Comparison of ENCODE assay signal across 8 cellular contexts in genomic region chr10:33010132-33011037, GRCh38. TPM values are rescaled to one million over a fixed set of nuclear protein-coding genes. Genes with fewer than 3 reads are reported as not detected.
A peak's percentile ranks its signal among the peaks of the same experiment; 100 is the strongest.
DNase-seq lines count a peak whose midpoint lies in the region; ATAC-seq and TF ChIP-seq lines count a peak whose summit lies in the region.

No MANE protein-coding gene starts in this region.

- no peaks in the 10 kb centered on the region for H3K9me3 ChIP-seq in suprapubic skin

- 14% methylated on average over 12 of the region's 12 CpGs for WGBS in suprapubic skin

- no peaks in the 10 kb centered on the region for H3K36me3 Mint-ChIP-seq in T-helper 2 cell treated with Interferon-gamma antibody and Interleukin-4, amounts not matched to agents 5 μg/mL and 100 μg/mL, for 36 hours (ENCODE audit: low read depth)

- peaks cover 4% of the 10 kb centered on the region for H3K27me3 Mint-ChIP-seq in T-helper 2 cell treated with Interferon-gamma antibody and Interleukin-4, amounts not matched to agents 5 μg/mL and 100 μg/mL, for 36 hours (ENCODE audit: low read depth)

- H3K27ac ChIP-seq in suprapubic skin = peak overlapping the region; percentile 55

- H3K27me3 ChIP-seq in H7 (ENCODE audit: control insufficient read depth, insufficient read depth, low read length) (no peaks in the 10 kb centered on the region), suprapubic skin (no peaks in the 10 kb centered on the region)

- ATAC-seq in GM21576 (IDR thresholded peaks at IDR 0.05; ENCODE audit: unreplicated experiment) (no peak), GM19397 (IDR thresholded peaks at IDR 0.05; ENCODE audit: unreplicated experiment) (no peak)

- TF ChIP-seq CTCF in foreskin fibroblast (IDR thresholded peaks at IDR 0.05; ENCODE audit: low read depth, low read length) (peak; percentile 49), suprapubic skin (IDR thresholded peaks at IDR 0.05) (peak; percentile 6 to 29)

- H3K4me1 ChIP-seq in suprapubic skin = peaks cover 39% of the 10 kb centered on the region

- no peak for TF ChIP-seq EP300 in suprapubic skin (IDR thresholded peaks at IDR 0.05)

- H3K27ac Mint-ChIP-seq in T-helper 2 cell treated with Interferon-gamma antibody and Interleukin-4, amounts not matched to agents 5 μg/mL and 100 μg/mL, for 36 hours = peak overlapping the region; percentile 71

- no peak overlapping the region for H3K4me3 ChIP-seq in H7 (ENCODE audit: insufficient read depth, low read depth, low read length)
- no peak overlapping the region for H3K4me3 ChIP-seq in foreskin fibroblast (ENCODE audit: low read depth in 1 of 2, low read length in 2 of 2)
- H3K4me3 ChIP-seq in suprapubic skin = no peak overlapping the region

- no peak for TF ChIP-seq POLR2A in suprapubic skin (IDR thresholded peaks at IDR 0.05)

- no peaks in the 10 kb centered on the region for H3K9me3 Mint-ChIP-seq in T-helper 2 cell treated with Interferon-gamma antibody and Interleukin-4, amounts not matched to agents 5 μg/mL and 100 μg/mL, for 36 hours

- DNase-seq in AG08395 (ENCODE audit: low spot score) = peak; percentile 81
- peak; percentile 51 for DNase-seq in H7
- DNase-seq in T-helper 2 cell treated with Interferon-gamma antibody and Interleukin-4, amounts not matched to agents 5 μg/mL and 100 μg/mL, for 36 hours (ENCODE audit: low spot score) = peak; percentile 18
- peak; percentile 65 to 84 for DNase-seq in foreskin fibroblast
- no peak for DNase-seq in suprapubic skin (ENCODE audit: low spot score in 2 of 2)
- DNase-seq in NCI-H524 treated with DMSO at 0.1 percent for 48 hours (lab: John Stamatoyannopoulos, UW) = no peak

- H3K4me1 Mint-ChIP-seq in T-helper 2 cell treated with Interferon-gamma antibody and Interleukin-4, amounts not matched to agents 5 μg/mL and 100 μg/mL, for 36 hours (ENCODE audit: low read depth) = peaks cover 29% of the 10 kb centered on the region

- H3K36me3 ChIP-seq in H7 (replicated peaks; ENCODE audit: control insufficient read depth, insufficient read depth, low read length) = no peaks in the 10 kb centered on the region
- H3K36me3 ChIP-seq in suprapubic skin = no peaks in the 10 kb centered on the region

- H3K4me3 Mint-ChIP-seq in T-helper 2 cell treated with Interferon-gamma antibody and Interleukin-4, amounts not matched to agents 5 μg/mL and 100 μg/mL, for 36 hours = peak overlapping the region; percentile 63

RNA-seq across cellular contexts. Expression of gene ITGB1, which starts 52.4 kb away (rescaled TPM):
- 269 and 367 TPM in 2 replicates for total RNA-seq in H7 (2014; rRNA removed; shearing (Covaris generic))
- total RNA-seq in suprapubic skin = 100 to 1,000 TPM; 167 to 261 (median 218) TPM

Comparison
In these comparisons a context has a peak if more than half of its experiments do, and no peak if none do; other contexts are left out.
1. DNase-seq: peak in AG08395 (single experiment), H7 (single experiment), T-helper 2 cell treated with Interferon-gamma antibody and Interleukin-4, amounts not matched to agents 5 μg/mL and 100 μg/mL, for 36 hours (single experiment) and foreskin fibroblast (2 of 2); none in suprapubic skin (0 of 2) and NCI-H524 treated with DMSO at 0.1 percent for 48 hours (single experiment).